In the genomic region with DNA sequence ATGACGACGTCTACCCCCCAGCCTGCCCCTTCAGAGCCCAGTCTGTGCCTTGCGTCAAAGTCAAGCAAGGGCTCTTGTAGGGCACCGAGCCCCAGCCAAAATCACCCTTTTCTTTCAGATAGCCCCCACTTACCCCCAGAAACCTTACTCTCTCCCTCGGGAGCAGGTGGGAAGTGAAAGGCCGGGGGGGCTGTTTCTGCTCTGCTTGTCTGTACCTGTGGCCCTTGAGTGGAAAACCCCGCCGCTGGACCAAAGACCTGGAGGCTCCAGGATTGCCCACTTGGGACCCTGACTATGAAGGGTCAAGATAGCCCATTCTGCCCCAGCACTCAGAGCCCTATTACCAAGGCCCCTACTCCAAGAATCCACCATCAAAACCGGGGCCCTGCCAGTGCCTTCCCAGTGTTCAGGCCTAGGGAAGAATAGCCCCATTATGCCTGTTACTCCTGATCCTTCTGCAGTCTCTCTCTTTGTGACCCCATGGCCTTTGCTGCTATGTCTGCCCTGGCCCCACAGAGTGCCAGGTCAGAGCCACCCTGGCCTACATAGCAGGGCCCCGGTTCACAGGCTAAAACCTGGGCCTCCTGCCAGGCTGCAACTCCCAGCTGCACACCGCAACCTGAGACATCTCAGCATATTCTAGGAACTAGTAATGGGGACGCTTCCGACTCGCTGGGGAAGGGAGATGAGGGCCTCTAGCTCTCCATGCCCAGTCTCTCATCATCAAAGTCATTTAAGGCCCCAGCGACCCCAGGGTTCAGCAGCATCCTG, we compare ENCODE assay signal across 8 cellular contexts. TPM values are rescaled to one million over a fixed set of nuclear protein-coding genes. Genes with fewer than 3 reads are reported as not detected.
DNase-seq lines count a peak whose midpoint lies in the region; ATAC-seq, FAIRE-seq and TF ChIP-seq lines count a peak whose summit lies in the region.

No MANE protein-coding gene starts in this region.

- FAIRE-seq in D721Med (lab: Jason Lieb, UNC), result no peak

- H3K4me1 ChIP-seq in colonic mucosa (peaks cover 8% of the 10 kb centered on the region), uterus (peaks cover 0 to 6% of the 10 kb centered on the region in 2 donors)

- H3K27ac ChIP-seq in colonic mucosa, result peak overlapping the region; percentile 92
- H3K27ac ChIP-seq in uterus, result peak overlapping the region; percentile 76 to 93

- no peaks in the 10 kb centered on the region for H3K36me3 ChIP-seq in colonic mucosa
- H3K36me3 ChIP-seq in uterus, result no peaks in the 10 kb centered on the region

- H3K9me3 ChIP-seq in colonic mucosa (no peaks in the 10 kb centered on the region), uterus (no peaks in the 10 kb centered on the region)

- H3K4me3 ChIP-seq in AG10803 (ENCODE audit: low read length) (peak overlapping the region; percentile 82), colonic mucosa (peak overlapping the region; percentile 65), uterus (peak overlapping the region; percentile 59 to 65)

- intact Hi-C loops in colonic mucosa (cut with DNase I), result loop anchor here (10.0 kb wide), 1 partner anchor 470 kb away; no protein-coding TSS in a partner anchor
- intact Hi-C loops in uterus (cut with DNase I; ENCODE audit: low total_unique reads), result loop anchor here (5.0 kb wide), 1 partner anchor 292 kb away; the partner anchor contains the start of genes HECTD3 and UROD

- TF ChIP-seq POLR2A in uterus (IDR thresholded peaks at IDR 0.05), result no peak

- peak overlapping the region; percentile 77 to 79 for H3K9ac ChIP-seq in colonic mucosa (ENCODE audit: low read depth in 2 of 2, low read length in 2 of 2)

- peak overlapping the region; percentile 86 for H3K4me3 Mint-ChIP-seq in mesothelial cell of epicardium

- H3K27ac Mint-ChIP-seq in mesothelial cell of epicardium, result peak overlapping the region; percentile 97

- H3K36me3 Mint-ChIP-seq in mesothelial cell of epicardium, result no peaks in the 10 kb centered on the region

- TF ChIP-seq CTCF in AG10803 (conservative IDR thresholded peaks at IDR 0.05; ENCODE audit: low read length) (no peak), colonic mucosa (IDR thresholded peaks at IDR 0.05) (no peak), mesothelial cell of epicardium (IDR thresholded peaks at IDR 0.05; ENCODE audit: unreplicated experiment) (no peak), uterus (IDR thresholded peaks at IDR 0.05) (no peak), D721Med (IDR thresholded peaks at IDR 0.05; ENCODE audit: insufficient read depth, missing control alignments) (no peak)

- no peaks in the 10 kb centered on the region for H3K9me3 Mint-ChIP-seq in mesothelial cell of epicardium

- ATAC-seq in GM19324 (IDR thresholded peaks at IDR 0.05; ENCODE audit: low FRiP score, unreplicated experiment) (peak; percentile 7), HG02852 (IDR thresholded peaks at IDR 0.05; ENCODE audit: unreplicated experiment) (no peak)

- H3K4me1 Mint-ChIP-seq in mesothelial cell of epicardium, result peaks cover 15% of the 10 kb centered on the region

- H3K27me3 Mint-ChIP-seq in mesothelial cell of epicardium (ENCODE audit: low read depth), result no peaks in the 10 kb centered on the region

- H3K27me3 ChIP-seq in colonic mucosa, result no peaks in the 10 kb centered on the region
- no peaks in the 10 kb centered on the region for H3K27me3 ChIP-seq in uterus

- no peak for DNase-seq in AG10803 (ENCODE audit: low read depth)
- peak; percentile 51 for DNase-seq in NCI-H2196 treated with DMSO at 0.1 percent for 48 hours (lab: John Stamatoyannopoulos, UW; ENCODE audit: unreplicated experiment)
- DNase-seq in colonic mucosa, result peak; percentile 55
- DNase-seq in mesothelial cell of epicardium (ENCODE audit: low spot score in 2 of 2, unreplicated experiment in 2 of 2), result no peak
- peak; percentile 30 to 48 for DNase-seq in uterus
- no peak for DNase-seq in D721Med (ENCODE audit: insufficient read length, low spot score)

RNA-seq across cellular contexts. Expression of gene HPDL, which starts 22.2 kb away (rescaled TPM):
- total RNA-seq in colonic mucosa (10 to 100 TPM in 1 of 2 donors, 1 to 10 TPM in 1; 4.3 to 29.3 TPM), mesothelial cell of epicardium (2.1 to 2.8 TPM (median 2.4 TPM) in 3 replicates), uterus (1 to 10 TPM in 1 of 4 donors, under 1 TPM in 1, not detected in 2; 0.46 to 1.4 TPM)

RNA-seq across cellular contexts. Expression of gene TOE1, which starts 35.5 kb away (rescaled TPM):
- total RNA-seq in colonic mucosa, result 10 to 100 TPM; 10.1 to 20.5 TPM
- 10.9 to 14.0 TPM (median 13.2 TPM) in 3 replicates for total RNA-seq in mesothelial cell of epicardium
- 10 to 100 TPM; 10.3 to 21.8 (median 14.4) TPM for total RNA-seq in uterus

RNA-seq across cellular contexts. Expression of gene MUTYH, which starts 35.7 kb away (rescaled TPM):
- total RNA-seq in colonic mucosa (10 to 100 TPM; 17.0 to 65.0 TPM), mesothelial cell of epicardium (39.5 to 43.1 TPM (median 43.0 TPM) in 3 replicates), uterus (10 to 100 TPM; 12.6 to 49.2 (median 26.3) TPM)

Comparison
In these comparisons a context has a peak if more than half of its experiments do, and no peak if none do; other contexts are left out.
1. DNase-seq: peak in NCI-H2196 treated with DMSO at 0.1 percent for 48 hours (single experiment), colonic mucosa (single experiment) and uterus (2 of 2); none in AG10803 (single experiment), mesothelial cell of epicardium (0 of 2) and D721Med (single experiment).
2. Peak in every context shown above with its lines, with median percentiles within 50 percentile points of each other: H3K4me3 ChIP-seq.